Comparison of ENCODE assay signal across 1 cellular context in genomic region chr4:184644553-184645307, GRCh38.
TF ChIP-seq lines count a peak whose summit lies in the region.

No MANE protein-coding gene starts in this region.

TF ChIP-seq in GM23338, 12 proteins besides CTCF, POLR2A, EP300 and RAD21:
- no peak for TF ChIP-seq POLR2AphosphoS5 (IDR thresholded peaks at IDR 0.05; ENCODE audit: low read depth)
- no peak for TF ChIP-seq ZNF114 (CRISPR knock-in tag; IDR thresholded peaks at IDR 0.05)
- TF ChIP-seq CREB1 (CRISPR knock-in tag; IDR thresholded peaks at IDR 0.05; ENCODE audit: low read depth) = no peak
- TF ChIP-seq NANOG (IDR thresholded peaks at IDR 0.05; ENCODE audit: borderline replicate concordance) = no peak
- no peak for TF ChIP-seq STAT1 (IDR thresholded peaks at IDR 0.05; ENCODE audit: unreplicated experiment)
- no peak for TF ChIP-seq ZNF331 (CRISPR knock-in tag; IDR thresholded peaks at IDR 0.05; ENCODE audit: low read depth)
- no peak for TF ChIP-seq ZNF462 (CRISPR knock-in tag; IDR thresholded peaks at IDR 0.05)
- TF ChIP-seq JUNB (IDR thresholded peaks at IDR 0.05; ENCODE audit: unreplicated experiment) = no peak
- TF ChIP-seq REST (IDR thresholded peaks at IDR 0.05; ENCODE audit: unreplicated experiment) = no peak
- TF ChIP-seq EZH2phosphoT487 (IDR thresholded peaks at IDR 0.05; ENCODE audit: unreplicated experiment) = no peak
- TF ChIP-seq ETS1 (IDR thresholded peaks at IDR 0.05) = no peak
- TF ChIP-seq EZH2 (IDR thresholded peaks at IDR 0.05; ENCODE audit: low read depth, unreplicated experiment) = no peak
TF ChIP-seq in GM23338: peak in this region for 0.
